ENCODE assay signal across 8 cellular contexts in genomic region chr2:9844581-9844980, GRCh38. TPM values are rescaled to one million over a fixed set of nuclear protein-coding genes. Genes with fewer than 3 reads are reported as not detected.
DNase-seq lines count a peak whose midpoint lies in the region; ATAC-seq and TF ChIP-seq lines count a peak whose summit lies in the region.

No MANE protein-coding gene starts in this region.

- no peaks in the 10 kb centered on the region for H3K9me2 ChIP-seq in PC-3 (replicated peaks; ENCODE audit: low read length)

- DNase-seq in AG10803 (ENCODE audit: low read depth): peak; percentile 65
- DNase-seq in PC-3: peak; percentile 57
- DNase-seq in epithelial cell of prostate (ENCODE audit: low read depth, low spot score): no peak
- DNase-seq in activated effector memory CD4-positive, alpha-beta T cell treated with anti-CD3 and anti-CD28 coated beads, Interleukin-2, amount 50 U/mL, for 16 hours: no peak
- DNase-seq in left lobe of liver (ENCODE audit: low spot score): no peak
- no peak for DNase-seq in DMS53 treated with DMSO at 0.1 percent for 48 hours (lab: John Stamatoyannopoulos, UW; ENCODE audit: unreplicated experiment)

- CTCF ChIA-PET in PC-3 (lab: Charles Lee): interaction anchor here (0.7 to 1.4 kb wide), 2 partner anchors 31 to 135 kb away, joined by 3 to 6 read pairs; no protein-coding TSS in a partner anchor

- H3K9me3 ChIP-seq in PC-3 (ENCODE audit: low read length) (no peaks in the 10 kb centered on the region), skeletal muscle tissue (ENCODE audit: control insufficient read depth in 3 of 3, low read length in 3 of 3) (no peaks in the 10 kb centered on the region)

- peak overlapping the region; percentile 96 for H3K4me2 ChIP-seq in PC-3 (ENCODE audit: low read length)

- H3K27ac ChIP-seq in PC-3 (ENCODE audit: low read length) (peak overlapping the region; percentile 88), epithelial cell of prostate (peak overlapping the region; percentile 93), skeletal muscle tissue (ENCODE audit: low read depth, low read length) (no peak overlapping the region)

- ATAC-seq in GM19035 (IDR thresholded peaks at IDR 0.05; ENCODE audit: unreplicated experiment) (peak; percentile 44), PC-3 (no peak; the same call in 1 of the 2 replicates), left lobe of liver (no peak)

- no peaks in the 10 kb centered on the region for H4K20me1 ChIP-seq in PC-3 (ENCODE audit: low read length)

- peaks cover 13% of the 10 kb centered on the region; the same call in 1 of the 2 replicates for H3K36me3 ChIP-seq in PC-3 (ENCODE audit: low read depth, low read length)
- H3K36me3 ChIP-seq in skeletal muscle tissue (ENCODE audit: control insufficient read depth in 3 of 3, insufficient read depth in 3 of 3, low read length in 3 of 3): peaks cover 4 to 11% (median 5%) of the 10 kb centered on the region in 3 donors

- no TSS peak for BruUV-seq in PC-3 (replicated peaks; lab: Mats Ljungman, UMichigan)

- intact Hi-C loops in PC-3 (cut with micrococcal nuclease): loop anchor here (5.0 to 10.0 kb wide), 3 partner anchors 42 to 110 kb away; partner anchors contain the start of gene GRHL1

- peak overlapping the region; percentile 87; the same call in 1 of the 2 replicates for H2AFZ ChIP-seq in PC-3 (ENCODE audit: low read length)

- H3F3A ChIP-seq in PC-3 (ENCODE audit: low read length, unreplicated experiment): peaks cover 3% of the 10 kb centered on the region

- H3K9ac ChIP-seq in PC-3 (ENCODE audit: low read length): peak overlapping the region; percentile 87
- H3K9ac ChIP-seq in skeletal muscle tissue (ENCODE audit: low read depth in 1 of 3, low read length in 3 of 3): peak overlapping the region in 1 of 3 donors; percentile 44

- H3K4me1 ChIP-seq in PC-3 (ENCODE audit: insufficient read depth, low read length): peaks cover 35% of the 10 kb centered on the region
- H3K4me1 ChIP-seq in skeletal muscle tissue (ENCODE audit: control insufficient read depth in 3 of 3, insufficient read depth in 3 of 3, low read length in 3 of 3): peaks cover 9 to 18% (median 16%) of the 10 kb centered on the region in 3 donors

- POLR2A ChIA-PET in PC-3 (lab: Charles Lee; ENCODE audit: unreplicated experiment): no interaction called here

- H3K4me3 ChIP-seq in AG10803 (ENCODE audit: low read length): peak overlapping the region; percentile 79
- peak overlapping the region; percentile 75 for H3K4me3 ChIP-seq in PC-3 (ENCODE audit: low read length)
- peak overlapping the region; percentile 84 to 91 (median 89) for H3K4me3 ChIP-seq in skeletal muscle tissue (ENCODE audit: low read length in 3 of 3)

- H3K79me2 ChIP-seq in PC-3 (ENCODE audit: low read length): peaks cover 48% of the 10 kb centered on the region

- no peaks in the 10 kb centered on the region for H3K27me3 ChIP-seq in PC-3 (ENCODE audit: low read length)
- H3K27me3 ChIP-seq in skeletal muscle tissue (ENCODE audit: control insufficient read depth in 3 of 3, insufficient read depth in 3 of 3, low read length in 3 of 3): no peaks in the 10 kb centered on the region

- TF ChIP-seq CTCF in AG10803 (conservative IDR thresholded peaks at IDR 0.05; ENCODE audit: low read length) (no peak), PC-3 (conservative IDR thresholded peaks at IDR 0.05; ENCODE audit: low read depth, low read length) (no peak)

RNA-seq across cellular contexts. Expression of gene TAF1B, which starts 1.3 kb away (rescaled TPM):
- total RNA-seq in PC-3 (2014; rRNA removed) (24.1 and 39.5 TPM in 2 replicates), skeletal muscle tissue (36.5 TPM), left lobe of liver (5.7 TPM)

Comparison
In these comparisons a context has a peak if more than half of its experiments do, and no peak if none do; other contexts are left out.
1. DNase-seq: peak in AG10803 (single experiment) and PC-3 (single experiment); none in epithelial cell of prostate (single experiment), activated effector memory CD4-positive, alpha-beta T cell treated with anti-CD3 and anti-CD28 coated beads, Interleukin-2, amount 50 U/mL, for 16 hours (single experiment), left lobe of liver (single experiment) and DMS53 treated with DMSO at 0.1 percent for 48 hours (single experiment).
2. Peak in every context shown above with its lines, with median percentiles within 50 percentile points of each other: H3K4me3 ChIP-seq.